15 cellular contexts compared by ENCODE assay signal in genomic region chr16:84340305-84341040, GRCh38. TPM values are rescaled to one million over a fixed set of nuclear protein-coding genes. Genes with fewer than 3 reads are reported as not detected.
DNase-seq lines count a peak whose midpoint lies in the region; ATAC-seq and TF ChIP-seq lines count a peak whose summit lies in the region.
"Had no signal": no experiment of that assay in that cellular context is flagged by ENCODE, and none has a peak within 500 bp of the region (broad histone marks: within the 10 kb centered on the region; RNA-seq: fewer than 3 reads in every experiment).

No MANE protein-coding gene starts in this region.

- H3K27me3 ChIP-seq in RWPE2 (ENCODE audit: insufficient read depth, poor library complexity, severe bottlenecking) (no peaks in the 10 kb centered on the region), esophagus squamous epithelium (no peaks in the 10 kb centered on the region)
- H3K27me3 ChIP-seq: BLaER1 treated with 17β-estradiol and CSF1 and Interleukin-3, amounts not matched to agents 10 nM and 100 nM; SJSA1 had no signal

- H3K4me3 ChIP-seq in RWPE2 (ENCODE audit: severe bottlenecking) (no peak overlapping the region), fibroblast of mammary gland (ENCODE audit: control insufficient read depth, low read depth, low read length) (no peak overlapping the region), esophagus squamous epithelium (no peak overlapping the region)
- H3K4me3 ChIP-seq: BLaER1 treated with 17β-estradiol and CSF1 and Interleukin-3, amounts not matched to agents 10 nM and 100 nM; SJSA1 had no signal

- intact Hi-C loops in sciatic nerve (cut with DNase I): no loop called here
- intact Hi-C loops in esophagus squamous epithelium (cut with DNase I): no loop called here

- H3K9me3 ChIP-seq in RWPE2 (ENCODE audit: severe bottlenecking) (peaks cover 4% of the 10 kb centered on the region), esophagus squamous epithelium (peaks cover 0 to 5% (median 4%) of the 10 kb centered on the region in 3 donors)

- H3K27ac ChIP-seq in RWPE2 (ENCODE audit: poor library complexity, severe bottlenecking) (no peak overlapping the region), esophagus squamous epithelium (no peak overlapping the region)
- H3K27ac ChIP-seq: BLaER1 treated with 17β-estradiol and CSF1 and Interleukin-3, amounts not matched to agents 10 nM and 100 nM; SJSA1 had no signal

- ATAC-seq in RWPE2 (ENCODE audit: low read depth) (peak; percentile 84), sciatic nerve (peak; percentile 59), HG03354 (IDR thresholded peaks at IDR 0.05; ENCODE audit: poor library complexity, severe bottlenecking, unreplicated experiment) (no peak)
- ATAC-seq: right cardiac atrium had no signal

- TF ChIP-seq CTCF in RWPE2 (IDR thresholded peaks at IDR 0.05; ENCODE audit: poor library complexity, severe bottlenecking): peak; percentile 23
- no peak for TF ChIP-seq CTCF in fibroblast of mammary gland (conservative IDR thresholded peaks at IDR 0.05; ENCODE audit: control insufficient read depth, insufficient read depth, low read depth, low read length)
- TF ChIP-seq CTCF in esophagus squamous epithelium (IDR thresholded peaks at IDR 0.05): peak in 3 of 6 experiments; percentile 31 to 72 (median 36)

- H3K36me3 ChIP-seq in RWPE2 (ENCODE audit: low read depth): no peaks in the 10 kb centered on the region
- no peaks in the 10 kb centered on the region for H3K36me3 ChIP-seq in esophagus squamous epithelium
- H3K36me3 ChIP-seq: BLaER1 treated with 17β-estradiol and CSF1 and Interleukin-3, amounts not matched to agents 10 nM and 100 nM; SJSA1 had no signal

- 42 to 62% methylated on average over 4 to 9 of the region's 18 CpGs for WGBS in esophagus squamous epithelium, 2 donors

- H3K4me1 ChIP-seq in RWPE2 (ENCODE audit: insufficient read depth, poor library complexity, severe bottlenecking) (no peaks in the 10 kb centered on the region), esophagus squamous epithelium (peaks cover 0 to 6% (median 5%) of the 10 kb centered on the region in 3 donors)
- H3K4me1 ChIP-seq: SJSA1 had no signal

- DNase-seq in HPDE6-E6E7 (ENCODE audit: extremely low spot score): peak; percentile 78
- no peak for DNase-seq in RWPE2 (ENCODE audit: low spot score)
- DNase-seq in fibroblast of mammary gland (ENCODE audit: low read depth): peak; percentile 7
- no peak for DNase-seq in sciatic nerve (ENCODE audit: low spot score)
- DNase-seq in esophagus squamous epithelium (lab: John Stamatoyannopoulos, UW): no peak
- DNase-seq in NOMO-1 (lab: John Stamatoyannopoulos, UW; ENCODE audit: unreplicated experiment in 2 of 2): no peak
- DNase-seq: activated naive CD8-positive, alpha-beta T cell treated with anti-CD3 and anti-CD28 coated beads for 36 hours; GDM1; NCI-H1436 treated with DMSO at 0.1 percent for 48 hours; right cardiac atrium; stimulated activated naive CD4-positive, alpha-beta T cell treated with Interleukin-2 at 50 U/mL for 16 hours had no signal

- no peak for TF ChIP-seq POLR2A in esophagus squamous epithelium (IDR thresholded peaks at IDR 0.05)

RNA-seq across cellular contexts. Expression of gene ATP2C2, which starts 27.9 kb away (rescaled TPM):
- 0.58 TPM for total RNA-seq in sciatic nerve
- 10 to 100 TPM in 1 of 4 donors, 1 to 10 TPM in 3; 1.1 to 25.8 (median 5.6) TPM for total RNA-seq in esophagus squamous epithelium
- total RNA-seq: activated naive CD8-positive, alpha-beta T cell treated with anti-CD3 and anti-CD28 coated beads for 36 hours; fibroblast of lung; right cardiac atrium; SJSA1 had no signal

RNA-seq across cellular contexts. Expression of gene WFDC1, which starts 45.8 kb away (rescaled TPM):
- total RNA-seq in sciatic nerve: 31.6 TPM
- total RNA-seq in esophagus squamous epithelium: 1 to 10 TPM; 2.3 to 7.6 (median 5.0) TPM
- total RNA-seq: activated naive CD8-positive, alpha-beta T cell treated with anti-CD3 and anti-CD28 coated beads for 36 hours had no signal

Comparison
In these comparisons a context has a peak if more than half of its experiments do, and no peak if none do; other contexts are left out.
1. DNase-seq: peak in HPDE6-E6E7 (single experiment) and fibroblast of mammary gland (single experiment); none in RWPE2 (single experiment), sciatic nerve (single experiment), esophagus squamous epithelium (single experiment) and NOMO-1 (0 of 2).